9 cellular contexts compared by ENCODE assay signal in genomic region chr17:17750881-17751280, GRCh38.
DNase-seq lines count a peak whose midpoint lies in the region; FAIRE-seq and TF ChIP-seq lines count a peak whose summit lies in the region.
"Had no signal": no experiment of that assay in that cellular context is flagged by ENCODE, and none has a peak within 500 bp of the region (broad histone marks: within the 10 kb centered on the region; RNA-seq: fewer than 3 reads in every experiment).

No MANE protein-coding gene starts in this region.

- WGBS in small intestine, 3 donors, result 47 to 59% (median 59%) methylated on average over 8 of the region's 8 CpGs

- H3F3A ChIP-seq in OCI-LY1 (ENCODE audit: insufficient read depth, low read length), result no peaks in the 10 kb centered on the region

- peak overlapping the region; percentile 15; the same call in 1 of the 2 replicates for H2AFZ ChIP-seq in OCI-LY1 (ENCODE audit: low read length)

- peak overlapping the region; percentile 96 for H3K27ac ChIP-seq in OCI-LY1 (ENCODE audit: low read depth, low read length, poor library complexity, severe bottlenecking)
- H3K27ac ChIP-seq in cingulate gyrus (ENCODE audit: low read depth, low read length), result peak overlapping the region; percentile 32
- H3K27ac ChIP-seq in small intestine (ENCODE audit: low read depth in 1 of 2, low read length in 1 of 2), result peak overlapping the region; percentile 56 to 78

- no peaks in the 10 kb centered on the region for H3K9me2 ChIP-seq in OCI-LY1 (ENCODE audit: low read depth, low read length)

- peak overlapping the region; percentile 51 for H3K9ac ChIP-seq in OCI-LY1 (ENCODE audit: low read length)

- H4K20me1 ChIP-seq in OCI-LY1 (ENCODE audit: insufficient read depth, low read length), result no peaks in the 10 kb centered on the region

- H3K27me3 ChIP-seq in OCI-LY1 (ENCODE audit: insufficient read depth, low read length) (no peaks in the 10 kb centered on the region; the same call in 1 of the 2 replicates), small intestine (ENCODE audit: control insufficient read depth in 2 of 2, insufficient read depth in 2 of 2, low read length in 2 of 2) (no peaks in the 10 kb centered on the region), H7 (ENCODE audit: control insufficient read depth, insufficient read depth, low read length) (no peaks in the 10 kb centered on the region)

- H3K36me3 ChIP-seq in OCI-LY1 (ENCODE audit: insufficient read depth, low read length) (no peaks in the 10 kb centered on the region; the same call in 1 of the 2 replicates), small intestine (ENCODE audit: control insufficient read depth in 2 of 2, insufficient read depth in 2 of 2, low read length in 2 of 2) (no peaks in the 10 kb centered on the region), H7 (replicated peaks; ENCODE audit: control insufficient read depth, insufficient read depth, low read length) (no peaks in the 10 kb centered on the region)

- FAIRE-seq in small intestine (lab: Jason Lieb, UNC), result no peak
- FAIRE-seq: TTC549 had no signal

- no peak for TF ChIP-seq CTCF in OCI-LY1 (IDR thresholded peaks at IDR 0.05; ENCODE audit: low read length)

- no peaks in the 10 kb centered on the region for H3K79me2 ChIP-seq in OCI-LY1 (ENCODE audit: insufficient read depth, low read length)

- peaks cover 69% of the 10 kb centered on the region for H3K4me1 ChIP-seq in OCI-LY1 (ENCODE audit: insufficient read depth, low read length, severe bottlenecking)
- peaks cover 2 to 3% of the 10 kb centered on the region in 2 donors for H3K4me1 ChIP-seq in small intestine (ENCODE audit: control insufficient read depth in 2 of 2, insufficient read depth in 1 of 2, low read depth in 1 of 2, low read length in 1 of 2)

- H3K4me2 ChIP-seq in OCI-LY1 (ENCODE audit: low read length), result peak overlapping the region; percentile 72

- peak; percentile 54 for DNase-seq in activated CD4-positive, alpha-beta T cell treated with anti-CD3 and anti-CD28 coated beads for 48 hours
- no peak for DNase-seq in activated CD4-positive, alpha-beta T cell treated with anti-CD3 and anti-CD28 coated beads, Interleukin-2, amount 50 U/mL, for 4 hours
- peak; percentile 34 for DNase-seq in small intestine
- no peak for DNase-seq in H7
- DNase-seq in COR-L47 (lab: John Stamatoyannopoulos, UW), result no peak
- no peak for DNase-seq in NCI-H2196 (lab: John Stamatoyannopoulos, UW; ENCODE audit: unreplicated experiment)

- H3K4me3 ChIP-seq in OCI-LY1 (ENCODE audit: low read depth, low read length, poor library complexity, severe bottlenecking) (peak overlapping the region; percentile 52), small intestine (ENCODE audit: low read depth in 1 of 2, low read length in 2 of 2) (peak overlapping the region in 1 of 2 donors; percentile 13), H7 (ENCODE audit: insufficient read depth, low read depth, low read length) (no peak overlapping the region)

- H3K9me3 ChIP-seq in OCI-LY1 (ENCODE audit: low read length), result no peaks in the 10 kb centered on the region
- no peaks in the 10 kb centered on the region for H3K9me3 ChIP-seq in small intestine (ENCODE audit: control insufficient read depth, low read depth)

Comparison
In these comparisons a context has a peak if more than half of its experiments do, and no peak if none do; other contexts are left out.
1. DNase-seq: peak in activated CD4-positive, alpha-beta T cell treated with anti-CD3 and anti-CD28 coated beads for 48 hours (single experiment) and small intestine (single experiment); none in activated CD4-positive, alpha-beta T cell treated with anti-CD3 and anti-CD28 coated beads, Interleukin-2, amount 50 U/mL, for 4 hours (0 of 2), H7 (single experiment), COR-L47 (single experiment) and NCI-H2196 (single experiment).
2. H3K27ac ChIP-seq: peak in every context shown above with its lines; median percentile 96 in OCI-LY1; 67 in small intestine; 32 in cingulate gyrus.